Comparison of ENCODE assay signal across 15 cellular contexts in the genomic region with DNA sequence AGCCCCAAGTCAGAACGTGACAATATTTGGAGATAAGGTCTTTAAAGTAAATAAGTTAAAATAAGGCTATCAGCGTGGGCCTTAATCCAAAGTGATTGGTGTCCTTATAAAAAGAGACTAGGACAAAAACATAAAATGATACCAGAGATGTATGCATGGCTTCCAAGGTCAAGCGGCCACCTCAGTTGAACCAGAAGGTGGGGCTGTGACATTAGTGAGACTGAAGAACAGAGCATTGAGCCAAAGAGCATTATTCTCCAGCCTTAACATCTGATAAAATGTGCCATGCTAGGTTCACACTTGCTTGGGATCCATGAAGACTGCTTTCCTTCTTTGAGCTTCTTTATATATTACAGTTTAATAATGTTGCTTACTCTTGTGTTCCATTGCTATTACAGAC.
DNase-seq lines count a peak whose midpoint lies in the region; ATAC-seq and TF ChIP-seq lines count a peak whose summit lies in the region.
"Had no signal": no experiment of that assay in that cellular context is flagged by ENCODE, and none has a peak within 500 bp of the region (broad histone marks: within the 10 kb centered on the region; RNA-seq: fewer than 3 reads in every experiment).

No MANE protein-coding gene starts in this region.

- no peaks in the 10 kb centered on the region for H3K4me1 ChIP-seq in PC-3 (ENCODE audit: insufficient read depth, low read length)
- H3K4me1 ChIP-seq: spleen had no signal

- no peak overlapping the region for H2AFZ ChIP-seq in PC-3 (ENCODE audit: low read length)

- no peaks in the 10 kb centered on the region for H3K27me3 ChIP-seq in PC-3 (ENCODE audit: low read length)
- H3K27me3 ChIP-seq: spleen had no signal

- CTCF ChIA-PET in PC-3 (lab: Charles Lee), result no interaction called here

- no peak overlapping the region for H3K27ac ChIP-seq in PC-3 (ENCODE audit: low read length)
- H3K27ac ChIP-seq: spleen had no signal

- no peaks in the 10 kb centered on the region for H3K79me2 ChIP-seq in PC-3 (ENCODE audit: low read length)

- H3K9me3 ChIP-seq in PC-3 (ENCODE audit: low read length), result no peaks in the 10 kb centered on the region
- H3K9me3 ChIP-seq: spleen had no signal

- POLR2A ChIA-PET in PC-3 (lab: Charles Lee; ENCODE audit: unreplicated experiment), result no interaction called here

- BruUV-seq in PC-3 (replicated peaks; lab: Mats Ljungman, UMichigan), result no TSS peak

- no peaks in the 10 kb centered on the region for H4K20me1 ChIP-seq in PC-3 (ENCODE audit: low read length)

- intact Hi-C loops in PC-3 (cut with micrococcal nuclease), result no loop called here

- no peak overlapping the region for H3K4me3 ChIP-seq in PC-3 (ENCODE audit: low read length)
- H3K4me3 ChIP-seq: spleen had no signal

- no peak overlapping the region for H3K4me2 ChIP-seq in PC-3 (ENCODE audit: low read length)

- no peaks in the 10 kb centered on the region for H3K36me3 ChIP-seq in PC-3 (ENCODE audit: low read depth, low read length)
- H3K36me3 ChIP-seq: spleen had no signal

- H3F3A ChIP-seq in PC-3 (ENCODE audit: low read length, unreplicated experiment), result no peaks in the 10 kb centered on the region

- H3K9me2 ChIP-seq in PC-3 (replicated peaks; ENCODE audit: low read length), result no peaks in the 10 kb centered on the region

- DNase-seq in NCI-H524 (lab: John Stamatoyannopoulos, UW) (peak; percentile 1 to 17), NCI-H524 treated with DMSO at 0.1 percent for 48 hours (lab: John Stamatoyannopoulos, UW) (no peak), HCEC 1CT (peak; percentile 14), PC-3 (no peak), iPS-NIHi7 (ENCODE audit: extremely low spot score) (peak; percentile 40)
- no peak for DNase-seq in stimulated activated naive CD4-positive, alpha-beta T cell (lab: John Stamatoyannopoulos, UW)
- DNase-seq: activated naive CD8-positive, alpha-beta T cell treated with anti-CD3 and anti-CD28 coated beads, Interleukin-2, amount 10 ng/mL, durations not matched to agents 7 days and 5 days; activated T-cell treated with anti-CD3 and anti-CD28 coated beads for 4 hours; cerebellar nuclear complex; kidney; midbrain; NCI-H2171; spleen had no signal

- H3K9ac ChIP-seq in PC-3 (ENCODE audit: low read length), result no peak overlapping the region

- no peak for ATAC-seq in PC-3
- no peak for ATAC-seq in GM21423 (IDR thresholded peaks at IDR 0.05; ENCODE audit: unreplicated experiment)
- no peak for ATAC-seq in HG03025 (IDR thresholded peaks at IDR 0.05; ENCODE audit: low FRiP score, unreplicated experiment)

- TF ChIP-seq CTCF in PC-3 (conservative IDR thresholded peaks at IDR 0.05; ENCODE audit: low read depth, low read length), result peak; percentile 37

Comparison
In these comparisons a context has a peak if more than half of its experiments do, and no peak if none do; other contexts are left out.
1. DNase-seq: peak in NCI-H524 (2 of 2), HCEC 1CT (single experiment) and iPS-NIHi7 (single experiment); none in NCI-H524 treated with DMSO at 0.1 percent for 48 hours (single experiment), PC-3 (single experiment) and stimulated activated naive CD4-positive, alpha-beta T cell (0 of 6).